9 cellular contexts compared by ENCODE assay signal in genomic region chr6:56540950-56541600, GRCh38.
DNase-seq lines count a peak whose midpoint lies in the region; ATAC-seq and TF ChIP-seq lines count a peak whose summit lies in the region.
"Had no signal": no experiment of that assay in that cellular context is flagged by ENCODE, and none has a peak within 500 bp of the region (broad histone marks: within the 10 kb centered on the region; RNA-seq: fewer than 3 reads in every experiment).

No MANE protein-coding gene starts in this region.

- DNase-seq in NCI-H1092 (lab: John Stamatoyannopoulos, UW): peak; percentile 19
- DNase-seq in choroid plexus epithelial cell (ENCODE audit: low read depth): no peak
- DNase-seq in MV-4-11 (lab: John Stamatoyannopoulos, UW): no peak
- DNase-seq: NCI-H1436 had no signal

- peaks cover 0 to 20% (median 5%) of the 10 kb centered on the region in 11 experiments; a peak in 8 of 22 replicates for H3K27me3 ChIP-seq in BLaER1 treated with 17β-estradiol and CSF1 and Interleukin-3, amounts not matched to agents 10 nM and 100 nM
- H3K27me3 ChIP-seq in muscle layer of duodenum (ENCODE audit: low read depth, low read length): no peaks in the 10 kb centered on the region

- peaks cover 0 to 8% (median 5%) of the 10 kb centered on the region in 11 experiments; a peak in 6 of 22 replicates for H3K36me3 ChIP-seq in BLaER1 treated with 17β-estradiol and CSF1 and Interleukin-3, amounts not matched to agents 10 nM and 100 nM
- peaks cover under 1 to 3% of the 10 kb centered on the region in 2 donors for H3K36me3 ChIP-seq in muscle layer of duodenum (ENCODE audit: control insufficient read depth in 1 of 2, insufficient read depth in 2 of 2, low read length in 2 of 2)

- no peak for TF ChIP-seq CTCF in choroid plexus epithelial cell (conservative IDR thresholded peaks at IDR 0.05; ENCODE audit: low read depth, low read length)

- H3K4me2 ChIP-seq in BLaER1 treated with 17β-estradiol and CSF1 and Interleukin-3, amounts not matched to agents 10 nM and 100 nM: peak overlapping the region; percentile 71 to 94 (median 84); a peak in 18 of 22 replicates

- H3K27ac ChIP-seq in BLaER1 treated with 17β-estradiol and CSF1 and Interleukin-3, amounts not matched to agents 10 nM and 100 nM: no peak overlapping the region
- H3K27ac ChIP-seq in muscle layer of duodenum (ENCODE audit: low read length): peak overlapping the region; percentile 96

- peaks cover 0 to 33% (median 15%) of the 10 kb centered on the region in 10 experiments; a peak in 19 of 20 replicates for H3K4me1 ChIP-seq in BLaER1 treated with 17β-estradiol and CSF1 and Interleukin-3, amounts not matched to agents 10 nM and 100 nM
- H3K4me1 ChIP-seq in muscle layer of duodenum (ENCODE audit: control insufficient read depth in 1 of 2, insufficient read depth in 2 of 2, low read length in 2 of 2): peaks cover 15 to 27% of the 10 kb centered on the region in 2 donors

- peaks cover 0 to 32% (median 3%) of the 10 kb centered on the region in 11 experiments; a peak in 6 of 22 replicates for H4K20me1 ChIP-seq in BLaER1 treated with 17β-estradiol and CSF1 and Interleukin-3, amounts not matched to agents 10 nM and 100 nM

- H3K9ac ChIP-seq in BLaER1 treated with 17β-estradiol and CSF1 and Interleukin-3, amounts not matched to agents 10 nM and 100 nM: no peak overlapping the region

- no peaks in the 10 kb centered on the region for H3K9me3 ChIP-seq in BLaER1 treated with 17β-estradiol and CSF1 and Interleukin-3, amounts not matched to agents 10 nM and 100 nM (replicated peaks in 1 of 11)
- H3K9me3 ChIP-seq in muscle layer of duodenum (ENCODE audit: control insufficient read depth in 1 of 2, low read length in 2 of 2): no peaks in the 10 kb centered on the region

- H3K4me3 ChIP-seq in BLaER1 treated with 17β-estradiol and CSF1 and Interleukin-3, amounts not matched to agents 10 nM and 100 nM: no peak overlapping the region
- H3K4me3 ChIP-seq in choroid plexus epithelial cell (ENCODE audit: low read depth, low read length) (peak overlapping the region; percentile 73), muscle layer of duodenum (ENCODE audit: low read depth in 1 of 2, low read length in 2 of 2) (peak overlapping the region; percentile 72 to 81)

- ATAC-seq in HG03025 (IDR thresholded peaks at IDR 0.05; ENCODE audit: low FRiP score, unreplicated experiment) (no peak), HG02798 (IDR thresholded peaks at IDR 0.05; ENCODE audit: poor library complexity, unreplicated experiment) (no peak), HG02623 (IDR thresholded peaks at IDR 0.05; ENCODE audit: unreplicated experiment) (no peak)

Comparison
In these comparisons a context has a peak if more than half of its experiments do, and no peak if none do; other contexts are left out.
1. H3K4me3 ChIP-seq: peak in choroid plexus epithelial cell (single experiment) and muscle layer of duodenum (2 of 2); none in BLaER1 treated with 17β-estradiol and CSF1 and Interleukin-3, amounts not matched to agents 10 nM and 100 nM (0 of 10).